In the genomic region with DNA sequence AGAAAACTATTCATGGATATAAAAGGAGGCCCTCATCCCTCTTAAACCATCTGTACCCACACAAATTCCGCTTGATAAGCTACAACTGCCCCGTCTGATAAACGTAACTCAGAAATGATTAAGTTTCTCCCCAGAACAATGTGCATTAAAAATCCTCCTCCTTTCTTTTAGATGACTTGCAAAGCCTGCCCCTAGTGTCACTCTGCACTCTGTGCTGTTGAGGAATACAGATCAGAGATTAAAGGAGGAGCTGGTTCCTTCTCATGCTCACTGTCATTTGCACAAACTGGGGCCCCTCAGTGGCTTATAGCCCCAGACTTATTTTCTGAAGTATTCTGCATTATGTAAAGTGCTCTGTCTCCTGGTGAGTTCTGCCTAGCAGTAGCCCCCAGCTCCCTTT, we compare ENCODE assay signal across 12 cellular contexts. TPM values are rescaled to one million over a fixed set of nuclear protein-coding genes. Genes with fewer than 3 reads are reported as not detected.
DNase-seq lines count a peak whose midpoint lies in the region; ATAC-seq, FAIRE-seq and TF ChIP-seq lines count a peak whose summit lies in the region.
"Had no signal": no experiment of that assay in that cellular context is flagged by ENCODE, and none has a peak within 500 bp of the region (broad histone marks: within the 10 kb centered on the region; RNA-seq: fewer than 3 reads in every experiment).

No MANE protein-coding gene starts in this region.

- CTCF ChIA-PET in GM12878 (lab: Yijun Ruan, JAX) = no interaction called here

- TF ChIP-seq CTCF in GM12878 (IDR thresholded peaks at IDR 0.05 in 2 of 3, conservative IDR thresholded peaks at IDR 0.05 in 1 of 3; ENCODE audit: control insufficient read depth in 2 of 3, extremely low read depth in 1 of 3, insufficient read depth in 1 of 3, low read depth in 3 of 3, low read length in 3 of 3) (peak in 2 of 3 experiments; percentile 8 to 30; a peak in 2 of 6 replicates), osteoblast (IDR thresholded peaks at IDR 0.05; ENCODE audit: extremely low read depth, low read depth, low read length) (peak; percentile 39)

- H3K4me2 ChIP-seq in GM12878 (ENCODE audit: control insufficient read depth, insufficient read depth) (no peak overlapping the region), osteoblast (ENCODE audit: insufficient read depth, low read length) (no peak overlapping the region)
- H3K4me2 ChIP-seq: KMS-11 had no signal

- POLR2A ChIA-PET in GM12878 (lab: Charles Lee) = no interaction called here

- TF ChIP-seq EP300 in GM12878 (IDR thresholded peaks at IDR 0.05; ENCODE audit: borderline replicate concordance in 1 of 2, control insufficient read depth in 1 of 2, low read depth in 2 of 2, low read length in 2 of 2) = no peak

- H3K9me3 ChIP-seq in GM12878 (replicated peaks; ENCODE audit: control insufficient read depth, insufficient read depth, low read length) (no peaks in the 10 kb centered on the region), osteoblast (ENCODE audit: low read depth, low read length) (no peaks in the 10 kb centered on the region), small intestine (ENCODE audit: control insufficient read depth, low read depth) (no peaks in the 10 kb centered on the region)
- H3K9me3 ChIP-seq: heart left ventricle had no signal

- RAD21 ChIA-PET in GM12878 (lab: Charles Lee; ENCODE audit: unreplicated experiment) = no interaction called here

- SMC1A ChIA-PET in GM12878 (lab: Charles Lee; ENCODE audit: uncharacterized antibody, unreplicated experiment) = no interaction called here

- H3K79me2 ChIP-seq in GM12878 (ENCODE audit: control insufficient read depth, insufficient read depth, low read length) (no peaks in the 10 kb centered on the region), osteoblast (ENCODE audit: insufficient read depth, low read length) (no peaks in the 10 kb centered on the region)

- no peaks in the 10 kb centered on the region for H4K20me1 ChIP-seq in GM12878 (ENCODE audit: control insufficient read depth, insufficient read depth)
- H4K20me1 ChIP-seq in osteoblast (ENCODE audit: insufficient read depth, low read length) = peaks cover 3% of the 10 kb centered on the region

- no peak overlapping the region for H3K4me3 ChIP-seq in GM12878
- H3K4me3 ChIP-seq in osteoblast (ENCODE audit: insufficient read depth, low read length) = no peak overlapping the region
- no peak overlapping the region for H3K4me3 ChIP-seq in small intestine (ENCODE audit: low read depth in 1 of 2, low read length in 2 of 2)
- H3K4me3 ChIP-seq: heart left ventricle had no signal

- no peak for FAIRE-seq in GM12878 (lab: Jason Lieb, UNC)
- no peak for FAIRE-seq in small intestine (lab: Jason Lieb, UNC)
- FAIRE-seq: GM18507 had no signal

- H2AFZ ChIP-seq in GM12878 (ENCODE audit: control insufficient read depth, low read depth, low read length) = no peak overlapping the region
- H2AFZ ChIP-seq in osteoblast (ENCODE audit: low read length) = no peak overlapping the region

- WGBS in GM12878 (ENCODE audit: insufficient coverage, insufficient replicate concordance, low lambda C conversion rate, missing lambda C conversion rate) = 100% methylated on average over 3 of the region's 3 CpGs
- WGBS in small intestine, 3 donors = 89 to 97% (median 91%) methylated on average over 3 of the region's 3 CpGs

- H3K4me1 ChIP-seq in GM12878 (ENCODE audit: control insufficient read depth, insufficient read depth, low read length) (no peaks in the 10 kb centered on the region), osteoblast (ENCODE audit: insufficient read depth, low read length) (no peaks in the 10 kb centered on the region), small intestine (ENCODE audit: control insufficient read depth in 2 of 2, insufficient read depth in 1 of 2, low read depth in 1 of 2, low read length in 1 of 2) (peaks cover 7 to 16% of the 10 kb centered on the region in 2 donors)

- H3K27ac ChIP-seq in GM12878 (ENCODE audit: control insufficient read depth, insufficient read depth) (no peak overlapping the region), osteoblast (ENCODE audit: low read depth, low read length) (no peak overlapping the region), small intestine (ENCODE audit: low read depth in 1 of 2, low read length in 1 of 2) (no peak overlapping the region)
- H3K27ac ChIP-seq: KMS-11 had no signal

- in situ Hi-C loops in GM12878 (cut with MboI) = no loop called here

- intact Hi-C loops in GM12878 (cut with micrococcal nuclease; ENCODE audit: unreplicated experiment) = no loop called here

- peak; percentile 50 to 52 for ATAC-seq in activated CD4-positive, CD25-positive, alpha-beta regulatory T cell treated with anti-CD3 and anti-CD28 coated beads, Interleukin-2, amount 50 U/mL, for 24 hours
- ATAC-seq in GM12878 (no peak), GM19463 (IDR thresholded peaks at IDR 0.05; ENCODE audit: unreplicated experiment) (no peak)
- ATAC-seq: heart left ventricle had no signal

- H3K9ac ChIP-seq in GM12878 (ENCODE audit: control insufficient read depth, insufficient read depth, low read length) = no peak overlapping the region
- H3K9ac ChIP-seq: KMS-11 had no signal

- H3K36me3 ChIP-seq in GM12878 (ENCODE audit: control insufficient read depth in 2 of 2, insufficient read depth in 2 of 2, low read length in 1 of 2) (peaks cover 0 to 3% of the 10 kb centered on the region in 2 experiments; a peak in 3 of 4 replicates), osteoblast (ENCODE audit: insufficient read depth, low read length) (no peaks in the 10 kb centered on the region), small intestine (ENCODE audit: control insufficient read depth in 2 of 2, insufficient read depth in 2 of 2, low read length in 2 of 2) (peaks cover 0 to 2% of the 10 kb centered on the region in 2 donors)

- no peak for TF ChIP-seq RAD21 in GM12878 (IDR thresholded peaks at IDR 0.05; ENCODE audit: insufficient read depth, low read depth, low read length)

- no TSS peak for BruUV-seq in GM12878 (replicated peaks; lab: Mats Ljungman, UMichigan)

- no peak for TF ChIP-seq POLR2A in GM12878 (IDR thresholded peaks at IDR 0.05; ENCODE audit: low read depth, low read length)

- DNase-seq in activated CD4-positive, CD25-positive, alpha-beta regulatory T cell treated with anti-CD3 and anti-CD28 coated beads, Interleukin-2, amount 50 U/mL, for 72 hours = no peak
- peak; percentile 11 for DNase-seq in RKO (ENCODE audit: low spot score)
- DNase-seq in GM12878 (ENCODE audit: low read depth, low spot score) = no peak
- DNase-seq in osteoblast (ENCODE audit: insufficient read length, low spot score, missing footprints) = no peak
- no peak for DNase-seq in small intestine
- no peak for DNase-seq in iPS-NIHi11 (ENCODE audit: low spot score)
- DNase-seq: heart left ventricle had no signal

- H3K27me3 ChIP-seq in GM12878 (replicated peaks in 1 of 2; ENCODE audit: control insufficient read depth in 2 of 2, insufficient read depth in 2 of 2, low read length in 1 of 2) (no peaks in the 10 kb centered on the region), osteoblast (ENCODE audit: insufficient read depth, low read length) (no peaks in the 10 kb centered on the region), small intestine (ENCODE audit: control insufficient read depth in 2 of 2, insufficient read depth in 2 of 2, low read length in 2 of 2) (no peaks in the 10 kb centered on the region)
- H3K27me3 ChIP-seq: heart left ventricle had no signal

TF ChIP-seq in GM12878, 131 proteins besides CTCF, POLR2A, EP300 and RAD21:
- no peak for TF ChIP-seq NR2C1 (IDR thresholded peaks at IDR 0.05)
- no peak for TF ChIP-seq PML (IDR thresholded peaks at IDR 0.05; ENCODE audit: low read length)
- TF ChIP-seq, protein P1, sequence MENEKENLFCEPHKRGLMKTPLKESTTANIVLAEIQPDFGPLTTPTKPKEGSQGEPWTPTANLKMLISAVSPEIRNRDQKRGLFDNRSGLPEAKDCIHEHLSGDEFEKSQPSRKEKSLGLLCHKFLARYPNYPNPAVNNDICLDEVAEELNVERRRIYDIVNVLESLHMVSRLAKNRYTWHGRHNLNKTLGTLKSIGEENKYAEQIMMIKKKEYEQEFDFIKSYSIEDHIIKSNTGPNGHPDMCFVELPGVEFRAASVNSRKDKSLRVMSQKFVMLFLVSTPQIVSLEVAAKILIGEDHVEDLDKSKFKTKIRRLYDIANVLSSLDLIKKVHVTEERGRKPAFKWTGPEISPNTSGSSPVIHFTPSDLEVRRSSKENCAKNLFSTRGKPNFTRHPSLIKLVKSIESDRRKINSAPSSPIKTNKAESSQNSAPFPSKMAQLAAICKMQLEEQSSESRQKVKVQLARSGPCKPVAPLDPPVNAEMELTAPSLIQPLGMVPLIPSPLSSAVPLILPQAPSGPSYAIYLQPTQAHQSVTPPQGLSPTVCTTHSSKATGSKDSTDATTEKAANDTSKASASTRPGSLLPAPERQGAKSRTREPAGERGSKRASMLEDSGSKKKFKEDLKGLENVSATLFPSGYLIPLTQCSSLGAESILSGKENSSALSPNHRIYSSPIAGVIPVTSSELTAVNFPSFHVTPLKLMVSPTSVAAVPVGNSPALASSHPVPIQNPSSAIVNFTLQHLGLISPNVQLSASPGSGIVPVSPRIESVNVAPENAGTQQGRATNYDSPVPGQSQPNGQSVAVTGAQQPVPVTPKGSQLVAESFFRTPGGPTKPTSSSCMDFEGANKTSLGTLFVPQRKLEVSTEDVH (IDR thresholded peaks at IDR 0.05; ENCODE audit: low read depth, partially characterized antibody) = no peak
- no peak for TF ChIP-seq RUNX3 (IDR thresholded peaks at IDR 0.05; ENCODE audit: low read length)
- no peak for TF ChIP-seq HDGF (IDR thresholded peaks at IDR 0.05)
- TF ChIP-seq POU2F2 (IDR thresholded peaks at IDR 0.05; ENCODE audit: borderline replicate concordance, low read depth, low read length) = no peak

RNA-seq across cellular contexts. Expression of gene CDRT15, which starts 33.3 kb away (rescaled TPM):
- not detected in 2 replicates for total RNA-seq in GM12878 (2013; cell fraction: nucleolus; rRNA removed)
- total RNA-seq in GM12878 (2014; rRNA removed) = not detected in 2 replicates
- not detected in 2 replicates for total RNA-seq in GM12878 (2014; rRNA removed; fragmentation: Illumina TruSeq; extraction: Trizol)
- not detected in 2 replicates for total RNA-seq in GM12878 (2021)
- not detected for polyA plus RNA-seq in GM12878 (2011; ENCODE audit: low read depth)
- not detected in 2 replicates for polyA plus RNA-seq in GM12878 (2011; rRNA removed)
- not detected in 2 replicates for polyA plus RNA-seq in GM12878 (2011; cell fraction: cytosol; rRNA removed)
- not detected in 2 replicates for polyA plus RNA-seq in GM12878 (2011; cell fraction: nucleus; rRNA removed)
- 0.27 and 0.47 TPM in 2 replicates for polyA plus RNA-seq in GM12878 (2012)
- polyA plus RNA-seq in GM12878 (2014; fragmentation: Illumina TruSeq; extraction: Trizol) = not detected in 2 replicates
- polyA plus RNA-seq in GM12878 (2014; fragmentation: Nextera tagmentation; extraction: Ambion mirVana) = not detected
- polyA plus RNA-seq in GM12878 (2014; rRNA removed) = not detected in 2 replicates
- under 1 TPM in 1 of 2 experiments, not detected in 1; 0.29 TPM for polyA plus RNA-seq in GM12878 (2016; fragmentation: Nextera tagmentation; extraction: Ambion mirVana)
- not detected in 2 replicates for polyA minus RNA-seq in GM12878 (2011; rRNA and poly(A)+ RNA removed)
- polyA minus RNA-seq in GM12878 (2011; cell fraction: cytosol; rRNA and poly(A)+ RNA removed) = not detected in 2 replicates
- polyA minus RNA-seq in GM12878 (2011; cell fraction: nucleus; rRNA and poly(A)+ RNA removed) = not detected in 2 replicates
- not detected in 2 replicates for total RNA-seq in osteoblast
- polyA plus RNA-seq in small intestine = not detected
- total RNA-seq: heart left ventricle had no signal
- polyA plus RNA-seq: adipose tissue, heart left ventricle had no signal

Comparison
In these comparisons a context has a peak if more than half of its experiments do, and no peak if none do; other contexts are left out.
1. ATAC-seq: peak in activated CD4-positive, CD25-positive, alpha-beta regulatory T cell treated with anti-CD3 and anti-CD28 coated beads, Interleukin-2, amount 50 U/mL, for 24 hours (2 of 2); none in GM12878 (single experiment) and GM19463 (single experiment).